1 cellular context compared by ENCODE assay signal in genomic region chr13:45464141-45464686, GRCh38.
TF ChIP-seq lines count a peak whose summit lies in the region.

No MANE protein-coding gene starts in this region.

TF ChIP-seq in HepG2, 621 proteins besides CTCF, POLR2A, EP300 and RAD21 (continued from another document and continues in another):
- TF ChIP-seq MEF2D (CRISPR knock-in tag; IDR thresholded peaks at IDR 0.05) (no peak), ASH2L (IDR thresholded peaks at IDR 0.05; ENCODE audit: insufficient read length, low read depth, low read length) (no peak), SRSF9 (IDR thresholded peaks at IDR 0.05; ENCODE audit: borderline replicate concordance, insufficient read depth, low read depth, low read length, poor library complexity, severe bottlenecking) (no peak), MBD4 (IDR thresholded peaks at IDR 0.05; ENCODE audit: borderline replicate concordance, low read length) (no peak), ATF4 (CRISPR knock-in tag; IDR thresholded peaks at IDR 0.05) (0 out of 4 replicates have a peak, but pooled peaks of 1 of the 2 experiments have one; percentile 61), THAP11 (CRISPR knock-in tag; IDR thresholded peaks at IDR 0.05) (no peak), IKZF4 (CRISPR knock-in tag; IDR thresholded peaks at IDR 0.05; ENCODE audit: borderline replicate concordance, low read depth, not compliant biosample characterization) (no peak), ZNF207 (IDR thresholded peaks at IDR 0.05; ENCODE audit: borderline replicate concordance) (no peak), HHEX (CRISPR knock-in tag; IDR thresholded peaks at IDR 0.05) (0 out of 2 replicates have a peak, but pooled peaks have one; percentile 7), MIER2 (CRISPR knock-in tag; IDR thresholded peaks at IDR 0.05) (no peak), RAD51 (IDR thresholded peaks at IDR 0.05; ENCODE audit: borderline replicate concordance) (no peak), MYNN (CRISPR knock-in tag; IDR thresholded peaks at IDR 0.05; ENCODE audit: low read depth) (no peak), CHD4 (IDR thresholded peaks at IDR 0.05; ENCODE audit: borderline replicate concordance, low read length) (no peak), ADNP (CRISPR knock-in tag; IDR thresholded peaks at IDR 0.05) (no peak), STAG1 (CRISPR knock-in tag; IDR thresholded peaks at IDR 0.05) (no peak), YEATS4 (CRISPR knock-in tag; IDR thresholded peaks at IDR 0.05; ENCODE audit: borderline replicate concordance) (no peak), NR1H2 (CRISPR knock-in tag; IDR thresholded peaks at IDR 0.05; ENCODE audit: borderline replicate concordance, low read depth) (no peak), ZNF230 (CRISPR knock-in tag; IDR thresholded peaks at IDR 0.05) (no peak; the same call in 1 of the 2 replicates), SP140L (CRISPR knock-in tag; IDR thresholded peaks at IDR 0.05; ENCODE audit: borderline replicate concordance) (peak; percentile 75; the same call in 1 of the 2 replicates), ZNF281 (CRISPR knock-in tag; IDR thresholded peaks at IDR 0.05; ENCODE audit: borderline replicate concordance) (no peak), PHF21A (CRISPR knock-in tag; IDR thresholded peaks at IDR 0.05) (no peak), ZNF550 (CRISPR knock-in tag; IDR thresholded peaks at IDR 0.05; ENCODE audit: borderline replicate concordance) (no peak), MTF2 (CRISPR knock-in tag; IDR thresholded peaks at IDR 0.05; ENCODE audit: borderline replicate concordance) (no peak), ZNF383 (CRISPR knock-in tag; IDR thresholded peaks at IDR 0.05; ENCODE audit: borderline replicate concordance) (no peak), ZNF430 (CRISPR knock-in tag; IDR thresholded peaks at IDR 0.05) (no peak), SIN3B (IDR thresholded peaks at IDR 0.05; ENCODE audit: low read length) (no peak), HDAC1 (CRISPR knock-in tag; IDR thresholded peaks at IDR 0.05) (no peak), ZBTB20 (CRISPR knock-in tag; IDR thresholded peaks at IDR 0.05; ENCODE audit: borderline replicate concordance, low read depth) (no peak), PAF1 (CRISPR knock-in tag; IDR thresholded peaks at IDR 0.05) (no peak), PHF5A (CRISPR knock-in tag; IDR thresholded peaks at IDR 0.05; ENCODE audit: low read depth, unreplicated experiment) (no peak), ZBTB38 (CRISPR knock-in tag; IDR thresholded peaks at IDR 0.05) (no peak; the same call in 1 of the 2 replicates)
- TF ChIP-seq, protein P1, sequence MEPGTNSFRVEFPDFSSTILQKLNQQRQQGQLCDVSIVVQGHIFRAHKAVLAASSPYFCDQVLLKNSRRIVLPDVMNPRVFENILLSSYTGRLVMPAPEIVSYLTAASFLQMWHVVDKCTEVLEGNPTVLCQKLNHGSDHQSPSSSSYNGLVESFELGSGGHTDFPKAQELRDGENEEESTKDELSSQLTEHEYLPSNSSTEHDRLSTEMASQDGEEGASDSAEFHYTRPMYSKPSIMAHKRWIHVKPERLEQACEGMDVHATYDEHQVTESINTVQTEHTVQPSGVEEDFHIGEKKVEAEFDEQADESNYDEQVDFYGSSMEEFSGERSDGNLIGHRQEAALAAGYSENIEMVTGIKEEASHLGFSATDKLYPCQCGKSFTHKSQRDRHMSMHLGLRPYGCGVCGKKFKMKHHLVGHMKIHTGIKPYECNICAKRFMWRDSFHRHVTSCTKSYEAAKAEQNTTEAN (CRISPR knock-in tag; conservative IDR thresholded peaks at IDR 0.05) = 0 out of 2 replicates have a peak, but pooled peaks have one; percentile 38
- TF ChIP-seq, protein P2, sequence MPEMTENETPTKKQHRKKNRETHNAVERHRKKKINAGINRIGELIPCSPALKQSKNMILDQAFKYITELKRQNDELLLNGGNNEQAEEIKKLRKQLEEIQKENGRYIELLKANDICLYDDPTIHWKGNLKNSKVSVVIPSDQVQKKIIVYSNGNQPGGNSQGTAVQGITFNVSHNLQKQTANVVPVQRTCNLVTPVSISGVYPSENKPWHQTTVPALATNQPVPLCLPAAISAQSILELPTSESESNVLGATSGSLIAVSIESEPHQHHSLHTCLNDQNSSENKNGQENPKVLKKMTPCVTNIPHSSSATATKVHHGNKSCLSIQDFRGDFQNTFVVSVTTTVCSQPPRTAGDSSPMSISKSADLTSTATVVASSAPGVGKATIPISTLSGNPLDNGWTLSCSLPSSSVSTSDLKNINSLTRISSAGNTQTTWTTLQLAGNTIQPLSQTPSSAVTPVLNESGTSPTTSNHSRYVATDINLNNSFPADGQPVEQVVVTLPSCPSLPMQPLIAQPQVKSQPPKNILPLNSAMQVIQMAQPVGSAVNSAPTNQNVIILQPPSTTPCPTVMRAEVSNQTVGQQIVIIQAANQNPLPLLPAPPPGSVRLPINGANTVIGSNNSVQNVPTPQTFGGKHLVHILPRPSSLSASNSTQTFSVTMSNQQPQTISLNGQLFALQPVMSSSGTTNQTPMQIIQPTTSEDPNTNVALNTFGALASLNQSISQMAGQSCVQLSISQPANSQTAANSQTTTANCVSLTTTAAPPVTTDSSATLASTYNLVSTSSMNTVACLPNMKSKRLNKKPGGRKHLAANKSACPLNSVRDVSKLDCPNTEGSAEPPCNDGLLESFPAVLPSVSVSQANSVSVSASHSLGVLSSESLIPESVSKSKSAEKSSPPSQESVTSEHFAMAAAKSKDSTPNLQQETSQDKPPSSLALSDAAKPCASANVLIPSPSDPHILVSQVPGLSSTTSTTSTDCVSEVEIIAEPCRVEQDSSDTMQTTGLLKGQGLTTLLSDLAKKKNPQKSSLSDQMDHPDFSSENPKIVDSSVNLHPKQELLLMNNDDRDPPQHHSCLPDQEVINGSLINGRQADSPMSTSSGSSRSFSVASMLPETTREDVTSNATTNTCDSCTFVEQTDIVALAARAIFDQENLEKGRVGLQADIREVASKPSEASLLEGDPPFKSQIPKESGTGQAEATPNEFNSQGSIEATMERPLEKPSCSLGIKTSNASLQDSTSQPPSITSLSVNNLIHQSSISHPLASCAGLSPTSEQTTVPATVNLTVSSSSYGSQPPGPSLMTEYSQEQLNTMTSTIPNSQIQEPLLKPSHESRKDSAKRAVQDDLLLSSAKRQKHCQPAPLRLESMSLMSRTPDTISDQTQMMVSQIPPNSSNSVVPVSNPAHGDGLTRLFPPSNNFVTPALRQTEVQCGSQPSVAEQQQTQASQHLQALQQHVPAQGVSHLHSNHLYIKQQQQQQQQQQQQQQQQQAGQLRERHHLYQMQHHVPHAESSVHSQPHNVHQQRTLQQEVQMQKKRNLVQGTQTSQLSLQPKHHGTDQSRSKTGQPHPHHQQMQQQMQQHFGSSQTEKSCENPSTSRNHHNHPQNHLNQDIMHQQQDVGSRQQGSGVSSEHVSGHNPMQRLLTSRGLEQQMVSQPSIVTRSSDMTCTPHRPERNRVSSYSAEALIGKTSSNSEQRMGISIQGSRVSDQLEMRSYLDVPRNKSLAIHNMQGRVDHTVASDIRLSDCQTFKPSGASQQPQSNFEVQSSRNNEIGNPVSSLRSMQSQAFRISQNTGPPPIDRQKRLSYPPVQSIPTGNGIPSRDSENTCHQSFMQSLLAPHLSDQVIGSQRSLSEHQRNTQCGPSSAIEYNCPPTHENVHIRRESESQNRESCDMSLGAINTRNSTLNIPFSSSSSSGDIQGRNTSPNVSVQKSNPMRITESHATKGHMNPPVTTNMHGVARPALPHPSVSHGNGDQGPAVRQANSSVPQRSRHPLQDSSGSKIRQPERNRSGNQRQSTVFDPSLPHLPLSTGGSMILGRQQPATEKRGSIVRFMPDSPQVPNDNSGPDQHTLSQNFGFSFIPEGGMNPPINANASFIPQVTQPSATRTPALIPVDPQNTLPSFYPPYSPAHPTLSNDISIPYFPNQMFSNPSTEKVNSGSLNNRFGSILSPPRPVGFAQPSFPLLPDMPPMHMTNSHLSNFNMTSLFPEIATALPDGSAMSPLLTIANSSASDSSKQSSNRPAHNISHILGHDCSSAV (CRISPR knock-in tag; IDR thresholded peaks at IDR 0.05; ENCODE audit: borderline replicate concordance) = no peak
- TF ChIP-seq, protein P3, sequence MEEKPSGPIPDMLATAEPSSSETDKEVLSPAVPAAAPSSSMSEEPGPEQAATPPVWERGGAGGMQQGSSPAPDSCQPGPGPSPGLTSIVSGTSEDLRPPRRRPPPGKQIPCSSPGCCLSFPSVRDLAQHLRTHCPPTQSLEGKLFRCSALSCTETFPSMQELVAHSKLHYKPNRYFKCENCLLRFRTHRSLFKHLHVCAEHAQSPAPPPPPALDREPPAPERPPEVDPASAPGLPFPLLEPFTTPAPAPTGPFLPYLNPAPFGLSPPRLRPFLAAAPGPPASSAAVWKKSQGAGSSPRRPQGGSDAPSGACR (CRISPR knock-in tag; IDR thresholded peaks at IDR 0.05) = no peak
- TF ChIP-seq, protein P4, sequence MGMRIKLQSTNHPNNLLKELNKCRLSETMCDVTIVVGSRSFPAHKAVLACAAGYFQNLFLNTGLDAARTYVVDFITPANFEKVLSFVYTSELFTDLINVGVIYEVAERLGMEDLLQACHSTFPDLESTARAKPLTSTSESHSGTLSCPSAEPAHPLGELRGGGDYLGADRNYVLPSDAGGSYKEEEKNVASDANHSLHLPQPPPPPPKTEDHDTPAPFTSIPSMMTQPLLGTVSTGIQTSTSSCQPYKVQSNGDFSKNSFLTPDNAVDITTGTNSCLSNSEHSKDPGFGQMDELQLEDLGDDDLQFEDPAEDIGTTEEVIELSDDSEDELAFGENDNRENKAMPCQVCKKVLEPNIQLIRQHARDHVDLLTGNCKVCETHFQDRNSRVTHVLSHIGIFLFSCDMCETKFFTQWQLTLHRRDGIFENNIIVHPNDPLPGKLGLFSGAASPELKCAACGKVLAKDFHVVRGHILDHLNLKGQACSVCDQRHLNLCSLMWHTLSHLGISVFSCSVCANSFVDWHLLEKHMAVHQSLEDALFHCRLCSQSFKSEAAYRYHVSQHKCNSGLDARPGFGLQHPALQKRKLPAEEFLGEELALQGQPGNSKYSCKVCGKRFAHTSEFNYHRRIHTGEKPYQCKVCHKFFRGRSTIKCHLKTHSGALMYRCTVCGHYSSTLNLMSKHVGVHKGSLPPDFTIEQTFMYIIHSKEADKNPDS (CRISPR knock-in tag; IDR thresholded peaks at IDR 0.05) = no peak
- TF ChIP-seq, protein P5, sequence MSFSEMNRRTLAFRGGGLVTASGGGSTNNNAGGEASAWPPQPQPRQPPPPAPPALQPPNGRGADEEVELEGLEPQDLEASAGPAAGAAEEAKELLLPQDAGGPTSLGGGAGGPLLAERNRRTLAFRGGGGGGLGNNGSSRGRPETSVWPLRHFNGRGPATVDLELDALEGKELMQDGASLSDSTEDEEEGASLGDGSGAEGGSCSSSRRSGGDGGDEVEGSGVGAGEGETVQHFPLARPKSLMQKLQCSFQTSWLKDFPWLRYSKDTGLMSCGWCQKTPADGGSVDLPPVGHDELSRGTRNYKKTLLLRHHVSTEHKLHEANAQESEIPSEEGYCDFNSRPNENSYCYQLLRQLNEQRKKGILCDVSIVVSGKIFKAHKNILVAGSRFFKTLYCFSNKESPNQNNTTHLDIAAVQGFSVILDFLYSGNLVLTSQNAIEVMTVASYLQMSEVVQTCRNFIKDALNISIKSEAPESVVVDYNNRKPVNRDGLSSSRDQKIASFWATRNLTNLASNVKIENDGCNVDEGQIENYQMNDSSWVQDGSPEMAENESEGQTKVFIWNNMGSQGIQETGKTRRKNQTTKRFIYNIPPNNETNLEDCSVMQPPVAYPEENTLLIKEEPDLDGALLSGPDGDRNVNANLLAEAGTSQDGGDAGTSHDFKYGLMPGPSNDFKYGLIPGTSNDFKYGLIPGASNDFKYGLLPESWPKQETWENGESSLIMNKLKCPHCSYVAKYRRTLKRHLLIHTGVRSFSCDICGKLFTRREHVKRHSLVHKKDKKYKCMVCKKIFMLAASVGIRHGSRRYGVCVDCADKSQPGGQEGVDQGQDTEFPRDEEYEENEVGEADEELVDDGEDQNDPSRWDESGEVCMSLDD (CRISPR knock-in tag; IDR thresholded peaks at IDR 0.05; ENCODE audit: borderline replicate concordance) = no peak
- TF ChIP-seq, protein P6, sequence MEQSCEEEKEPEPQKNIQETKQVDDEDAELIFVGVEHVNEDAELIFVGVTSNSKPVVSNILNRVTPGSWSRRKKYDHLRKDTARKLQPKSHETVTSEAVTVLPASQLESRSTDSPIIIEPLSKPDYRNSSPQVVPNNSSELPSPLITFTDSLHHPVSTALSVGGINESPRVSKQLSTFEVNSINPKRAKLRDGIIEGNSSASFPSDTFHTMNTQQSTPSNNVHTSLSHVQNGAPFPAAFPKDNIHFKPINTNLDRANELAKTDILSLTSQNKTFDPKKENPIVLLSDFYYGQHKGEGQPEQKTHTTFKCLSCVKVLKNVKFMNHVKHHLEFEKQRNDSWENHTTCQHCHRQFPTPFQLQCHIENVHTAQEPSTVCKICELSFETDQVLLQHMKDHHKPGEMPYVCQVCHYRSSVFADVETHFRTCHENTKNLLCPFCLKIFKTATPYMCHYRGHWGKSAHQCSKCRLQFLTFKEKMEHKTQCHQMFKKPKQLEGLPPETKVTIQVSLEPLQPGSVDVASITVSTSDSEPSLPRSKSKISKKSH (CRISPR knock-in tag; IDR thresholded peaks at IDR 0.05; ENCODE audit: borderline replicate concordance) = no peak
- TF ChIP-seq, protein P7, sequence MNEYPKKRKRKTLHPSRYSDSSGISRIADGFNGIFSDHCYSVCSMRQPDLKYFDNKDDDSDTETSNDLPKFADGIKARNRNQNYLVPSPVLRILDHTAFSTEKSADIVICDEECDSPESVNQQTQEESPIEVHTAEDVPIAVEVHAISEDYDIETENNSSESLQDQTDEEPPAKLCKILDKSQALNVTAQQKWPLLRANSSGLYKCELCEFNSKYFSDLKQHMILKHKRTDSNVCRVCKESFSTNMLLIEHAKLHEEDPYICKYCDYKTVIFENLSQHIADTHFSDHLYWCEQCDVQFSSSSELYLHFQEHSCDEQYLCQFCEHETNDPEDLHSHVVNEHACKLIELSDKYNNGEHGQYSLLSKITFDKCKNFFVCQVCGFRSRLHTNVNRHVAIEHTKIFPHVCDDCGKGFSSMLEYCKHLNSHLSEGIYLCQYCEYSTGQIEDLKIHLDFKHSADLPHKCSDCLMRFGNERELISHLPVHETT (CRISPR knock-in tag; conservative IDR thresholded peaks at IDR 0.05) = no peak
